23 cellular contexts compared by ENCODE assay signal in genomic region chr22:45490836-45491235, GRCh38. TPM values are rescaled to one million over a fixed set of nuclear protein-coding genes. Genes with fewer than 3 reads are reported as not detected.
DNase-seq lines count a peak whose midpoint lies in the region; ATAC-seq and TF ChIP-seq lines count a peak whose summit lies in the region.
"Had no signal": no experiment of that assay in that cellular context is flagged by ENCODE, and none has a peak within 500 bp of the region (broad histone marks: within the 10 kb centered on the region; RNA-seq: fewer than 3 reads in every experiment).

No MANE protein-coding gene starts in this region.

- no peak overlapping the region for H4K91ac ChIP-seq in IMR-90 (ENCODE audit: insufficient read depth, low read depth, low read length)

- H2BK5ac ChIP-seq in IMR-90 (ENCODE audit: low read depth, low read length, poor library complexity, severe bottlenecking) = no peak overlapping the region
- H2BK5ac ChIP-seq in mesendoderm (ENCODE audit: low read length) = no peak overlapping the region

- H2BK15ac ChIP-seq in IMR-90 (ENCODE audit: low read depth, low read length) (no peak overlapping the region), mesendoderm (replicated peaks; ENCODE audit: low read depth) (no peak overlapping the region)

- no peak overlapping the region for H4K5ac ChIP-seq in IMR-90 (ENCODE audit: low read depth, low read length)
- no peak overlapping the region for H4K5ac ChIP-seq in mesendoderm (ENCODE audit: low read length)

- no peak overlapping the region for H2AFZ ChIP-seq in IMR-90 (replicated peaks; ENCODE audit: low read length, poor library complexity)
- H2AFZ ChIP-seq: GM23338 had no signal

- no peaks in the 10 kb centered on the region for H3K27me3 ChIP-seq in IMR-90 (ENCODE audit: control insufficient read depth, insufficient read depth, low read length)
- H3K27me3 ChIP-seq in mesendoderm (ENCODE audit: insufficient read depth, low read length, poor library complexity) = no peaks in the 10 kb centered on the region
- peaks cover 0 to 45% (median 0%) of the 10 kb centered on the region in 7 donors for H3K27me3 ChIP-seq in spleen (replicated peaks in 1 of 7)
- H3K27me3 ChIP-seq: BE2C; BLaER1 treated with 17β-estradiol and CSF1 and Interleukin-3, amounts not matched to agents 10 nM and 100 nM had no signal

- POLR2A ChIA-PET in IMR-90 (lab: Charles Lee; ENCODE audit: unreplicated experiment) = no interaction called here

- no peak overlapping the region for H3K27ac ChIP-seq in IMR-90 (ENCODE audit: insufficient read depth, low read length)
- no peak overlapping the region for H3K27ac ChIP-seq in mesendoderm (ENCODE audit: low read depth, low read length)
- H3K27ac ChIP-seq in spleen = no peak overlapping the region
- H3K27ac ChIP-seq: A549; BLaER1 treated with 17β-estradiol and CSF1 and Interleukin-3, amounts not matched to agents 10 nM and 100 nM had no signal

- ATAC-seq in IMR-90 (ENCODE audit: low read depth) (no peak), GM19395 (IDR thresholded peaks at IDR 0.05; ENCODE audit: unreplicated experiment) (no peak)
- ATAC-seq: A549, GM12878, GM23338, HCT116 had no signal

- H3K23ac ChIP-seq in IMR-90 (ENCODE audit: low read depth, low read length) (no peak overlapping the region), mesendoderm (ENCODE audit: low read length) (no peak overlapping the region)

- CTCF ChIA-PET in IMR-90 (lab: Yijun Ruan, JAX) = no interaction called here

- intact Hi-C loops in IMR-90 (cut with micrococcal nuclease) (no loop called here), spleen (cut with DNase I; ENCODE audit: low total_unique reads) (no loop called here)

- H2AK9ac ChIP-seq in IMR-90 (replicated peaks; ENCODE audit: low read depth, low read length, poor library complexity) = peak overlapping the region; percentile 65

- no peak overlapping the region for H3K56ac ChIP-seq in IMR-90 (ENCODE audit: extremely low read depth, insufficient read depth, low read length)
- H3K56ac ChIP-seq in mesendoderm (ENCODE audit: low read length) = no peak overlapping the region

- no peak overlapping the region for H2BK120ac ChIP-seq in IMR-90 (ENCODE audit: low read depth, low read length)
- no peak overlapping the region for H2BK120ac ChIP-seq in mesendoderm (ENCODE audit: low read depth, low read length)

- TF ChIP-seq RAD21 in IMR-90 (IDR thresholded peaks at IDR 0.05; ENCODE audit: low read length) = no peak

- TF ChIP-seq POLR2A in IMR-90 (IDR thresholded peaks at IDR 0.05; ENCODE audit: low read depth, low read length) (no peak), spleen (IDR thresholded peaks at IDR 0.05) (no peak)

- no peak overlapping the region for H3K4me3 ChIP-seq in IMR-90 (ENCODE audit: insufficient read depth, low read depth, low read length)
- H3K4me3 ChIP-seq in mesendoderm (ENCODE audit: low read length) = no peak overlapping the region
- no peak overlapping the region for H3K4me3 ChIP-seq in spleen
- H3K4me3 ChIP-seq: A549; BLaER1 treated with 17β-estradiol and CSF1 and Interleukin-3, amounts not matched to agents 10 nM and 100 nM; GM12878; GM23338 had no signal

- dilution Hi-C loops in IMR-90 (cut with HindIII; ENCODE audit: low sequenced_read_pairs, unreplicated experiment) = no loop called here

- no peak for TF ChIP-seq CTCF in IMR-90 (conservative IDR thresholded peaks at IDR 0.05; ENCODE audit: low read depth, low read length)
- no peak for TF ChIP-seq CTCF in spleen (IDR thresholded peaks at IDR 0.05 in 8 of 11, conservative IDR thresholded peaks at IDR 0.05 in 3 of 11)

- 84% methylated on average over 2 of the region's 3 CpGs; no CpG with 5 or more reads in 1 of the 2 experiments for WGBS in IMR-90 (ENCODE audit: extremely low coverage in 2 of 2, insufficient read length in 1 of 2), 2 experiments
- WGBS in mesendoderm (ENCODE audit: extremely low coverage, insufficient coverage, low lambda C conversion rate) = no CpG with 5 or more reads among the region's 3 CpGs
- WGBS in spleen, 5 donors = 70 to 78% (median 73%) methylated on average over 3 of the region's 3 CpGs

- H3K9me1 ChIP-seq in IMR-90 (ENCODE audit: insufficient read depth, low read length) = peaks cover 4% of the 10 kb centered on the region; the same call in 1 of the 2 replicates

- no peak overlapping the region for H2AK5ac ChIP-seq in IMR-90 (ENCODE audit: low read depth, low read length)
- H2AK5ac ChIP-seq in mesendoderm (ENCODE audit: low read length) = no peak overlapping the region

- H4K20me1 ChIP-seq in IMR-90 (ENCODE audit: insufficient read depth, low read length) = no peaks in the 10 kb centered on the region
- H4K20me1 ChIP-seq: BLaER1 treated with 17β-estradiol and CSF1 and Interleukin-3, amounts not matched to agents 10 nM and 100 nM had no signal

- no peak overlapping the region for H3K4me2 ChIP-seq in IMR-90 (ENCODE audit: low read depth, low read length)
- no peak overlapping the region for H3K4me2 ChIP-seq in mesendoderm (ENCODE audit: low read length)
- H3K4me2 ChIP-seq: A549; BLaER1 treated with 17β-estradiol and CSF1 and Interleukin-3, amounts not matched to agents 10 nM and 100 nM; GM23338 had no signal

- H3K4ac ChIP-seq in IMR-90 (ENCODE audit: low read depth, low read length) (no peak overlapping the region), mesendoderm (ENCODE audit: low read depth, low read length) (no peak overlapping the region)

- H3K79me2 ChIP-seq in mesendoderm (ENCODE audit: control insufficient read depth, insufficient read depth, low read length) = no peaks in the 10 kb centered on the region

- in situ Hi-C loops in IMR-90 (cut with MboI; ENCODE audit: low sequenced_read_pairs) = no loop called here

- H2BK20ac ChIP-seq in IMR-90 (ENCODE audit: low read depth, low read length) = no peak overlapping the region

- DNase-seq in IMR-90 = no peak
- peak; percentile 19 for DNase-seq in ecto neural progenitor cell (ENCODE audit: low spot score)
- DNase-seq in mesendoderm = peak; percentile 65
- peak; percentile 12 for DNase-seq in spleen
- DNase-seq in epidermal melanocyte (ENCODE audit: insufficient read length, low spot score) = no peak
- no peak for DNase-seq in glomerular visceral epithelial cell (ENCODE audit: extremely low spot score)
- DNase-seq: 8988T; ACHN; AML-193; BE2C; CD4-positive, alpha-beta T cell; CD8-positive, alpha-beta memory T cell; DMS 273 treated with DMSO at 0.1 percent for 48 hours; DMS79; EL; GDM1; H9 had no signal

- no peak overlapping the region for H3K18ac ChIP-seq in IMR-90 (ENCODE audit: low read depth, low read length)
- no peak overlapping the region for H3K18ac ChIP-seq in mesendoderm (ENCODE audit: low read length)

- no TSS peak for BruUV-seq in IMR-90 (replicated peaks; lab: Mats Ljungman, UMichigan)

- H3K4me1 ChIP-seq in IMR-90 (ENCODE audit: control insufficient read depth, insufficient read depth, low read length) (peaks cover 3% of the 10 kb centered on the region; the same call in 1 of the 2 replicates), mesendoderm (ENCODE audit: control insufficient read depth, low read depth, low read length) (peaks cover under 1% of the 10 kb centered on the region), spleen (peaks cover 0 to 1% (median 0%) of the 10 kb centered on the region in 6 donors)
- H3K4me1 ChIP-seq: A549; BE2C; BLaER1 treated with 17β-estradiol and CSF1 and Interleukin-3, amounts not matched to agents 10 nM and 100 nM had no signal

- H3K36me3 ChIP-seq in IMR-90 (ENCODE audit: control insufficient read depth, insufficient read depth, low read length) (no peaks in the 10 kb centered on the region), mesendoderm (ENCODE audit: control insufficient read depth, insufficient read depth, low read length) (no peaks in the 10 kb centered on the region), spleen (no peaks in the 10 kb centered on the region)
- H3K36me3 ChIP-seq: BE2C; BLaER1 treated with 17β-estradiol and CSF1 and Interleukin-3, amounts not matched to agents 10 nM and 100 nM had no signal

- no peak overlapping the region for H4K8ac ChIP-seq in IMR-90 (ENCODE audit: low read depth in 2 of 2, low read length in 2 of 2)
- no peak overlapping the region for H4K8ac ChIP-seq in mesendoderm (ENCODE audit: low read depth, low read length)

- H3K14ac ChIP-seq in IMR-90 (replicated peaks; ENCODE audit: low read depth, low read length) = no peak overlapping the region

- H3K79me1 ChIP-seq in IMR-90 (ENCODE audit: low read depth in 1 of 2, low read length in 2 of 2) = no peaks in the 10 kb centered on the region
- H3K79me1 ChIP-seq in mesendoderm (ENCODE audit: low read length) = no peaks in the 10 kb centered on the region

- H3K9ac ChIP-seq in IMR-90 (ENCODE audit: low read depth, low read length) = no peak overlapping the region
- no peak overlapping the region for H3K9ac ChIP-seq in mesendoderm (ENCODE audit: low read length)
- H3K9ac ChIP-seq: BLaER1 treated with 17β-estradiol and CSF1 and Interleukin-3, amounts not matched to agents 10 nM and 100 nM had no signal

- peaks cover 5% of the 10 kb centered on the region for H3K9me3 ChIP-seq in IMR-90 (ENCODE audit: control insufficient read depth, insufficient read depth, low read length)
- no peaks in the 10 kb centered on the region for H3K9me3 ChIP-seq in spleen
- H3K9me3 ChIP-seq: BE2C had no signal

TF ChIP-seq in IMR-90, 13 proteins besides CTCF, POLR2A, EP300 and RAD21:
- TF ChIP-seq USF2 (IDR thresholded peaks at IDR 0.05; ENCODE audit: low read depth, low read length) (no peak), RFX5 (IDR thresholded peaks at IDR 0.05; ENCODE audit: low read depth, low read length) (no peak)
TF ChIP-seq in IMR-90: peak in this region for 0.

RNA-seq across cellular contexts. Expression of gene FBLN1, which starts 11.8 kb away (rescaled TPM):
- total RNA-seq in IMR-90 (2012; rRNA removed) (11.3 and 11.4 TPM in 2 replicates), spleen (10 to 100 TPM in 5 of 7 donors, 1 to 10 TPM in 2; 5.2 to 20.3 (median 13.5) TPM)
- polyA plus RNA-seq in IMR-90 (2012; rRNA removed) (80.8 and 87.9 TPM in 2 replicates), spleen (10 to 100 TPM in 1 of 3 donors, 1 to 10 TPM in 2; 1.9 to 10.4 (median 6.1) TPM)
- 107 and 230 TPM in 2 replicates for polyA plus RNA-seq in IMR-90 (2012; cell fraction: cytosol; rRNA removed)
- 78.8 and 81.4 TPM in 2 replicates for polyA plus RNA-seq in IMR-90 (2012; cell fraction: nucleus; rRNA removed; ENCODE audit: low replicate concordance)
- 104 TPM for polyA plus RNA-seq in mesendoderm (2013, experiment 1 of 2)
- 102 TPM for polyA plus RNA-seq in mesendoderm (2013, experiment 2 of 2)
- total RNA-seq: CD4-positive, alpha-beta T cell; CD8-positive, alpha-beta memory T cell had no signal
- polyA plus RNA-seq: CD8-positive, alpha-beta memory T cell had no signal

Comparison
In these comparisons a context has a peak if more than half of its experiments do, and no peak if none do; other contexts are left out.
1. DNase-seq: peak in ecto neural progenitor cell (single experiment), mesendoderm (single experiment) and spleen (single experiment); none in IMR-90 (single experiment), epidermal melanocyte (single experiment) and glomerular visceral epithelial cell (single experiment).